Comparison of ENCODE assay signal across 18 cellular contexts in the genomic region with DNA sequence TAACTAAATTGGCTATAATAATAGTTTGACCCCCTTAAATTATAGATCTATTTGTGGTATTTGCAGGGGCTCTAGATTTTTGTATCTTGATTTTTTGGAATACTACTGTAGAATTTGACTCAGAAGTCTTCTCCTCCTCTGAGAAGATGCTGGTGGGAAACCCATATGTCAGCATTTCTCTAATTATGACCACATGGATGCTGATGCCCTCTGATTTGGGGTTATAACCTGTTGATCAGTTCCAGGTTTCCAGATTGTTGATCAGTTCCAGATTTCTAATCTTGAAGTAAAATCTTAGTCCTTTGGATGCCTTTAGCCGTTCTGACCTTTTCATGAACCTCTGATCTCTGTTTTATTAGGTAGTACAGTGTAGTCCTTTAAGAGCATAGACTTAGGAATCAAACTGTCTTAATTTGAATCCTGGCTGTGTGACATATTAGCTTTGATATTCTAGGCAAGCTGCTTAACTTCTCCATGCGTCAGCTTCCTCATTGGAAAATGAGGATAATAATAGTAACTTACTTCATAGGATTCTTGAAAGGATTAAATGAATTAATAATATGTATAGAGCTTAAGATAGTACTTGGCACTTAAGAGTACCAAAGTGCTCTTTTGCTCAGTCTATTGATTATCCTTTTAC. TPM values are rescaled to one million over a fixed set of nuclear protein-coding genes. Genes with fewer than 3 reads are reported as not detected.
DNase-seq lines count a peak whose midpoint lies in the region; ATAC-seq, FAIRE-seq and TF ChIP-seq lines count a peak whose summit lies in the region.
"Had no signal": no experiment of that assay in that cellular context is flagged by ENCODE, and none has a peak within 500 bp of the region (broad histone marks: within the 10 kb centered on the region; RNA-seq: fewer than 3 reads in every experiment).

No MANE protein-coding gene starts in this region.

- peaks cover 2 to 6% of the 10 kb centered on the region in 2 experiments; a peak in 3 of 5 replicates for H3K36me3 ChIP-seq in HepG2 (replicated peaks in 1 of 2; ENCODE audit: control insufficient read depth in 1 of 2, insufficient read depth in 2 of 2, low read length in 2 of 2)
- no peaks in the 10 kb centered on the region for H3K36me3 ChIP-seq in right lobe of liver
- H3K36me3 ChIP-seq in endodermal cell (ENCODE audit: control insufficient read depth, insufficient read depth, low read length): peaks cover 30% of the 10 kb centered on the region
- H3K36me3 ChIP-seq in thoracic aorta: no peaks in the 10 kb centered on the region

- H3K4me1 Mint-ChIP-seq in endodermal cell: peaks cover 24% of the 10 kb centered on the region
- H3K4me1 Mint-ChIP-seq in mesothelial cell of epicardium: peaks cover 27% of the 10 kb centered on the region
- H3K4me1 Mint-ChIP-seq in CD4-positive, alpha-beta T cell (ENCODE audit: low read depth): no peaks in the 10 kb centered on the region
- H3K4me1 Mint-ChIP-seq: B cell; CD4-positive, alpha-beta memory T cell had no signal

- POLR2A ChIA-PET in HepG2 (lab: Yijun Ruan, JAX): no interaction called here
- POLR2A ChIA-PET in CD4-positive, alpha-beta T cell (lab: Charles Lee): no interaction called here

- CTCF ChIA-PET in HepG2 (lab: Yijun Ruan, JAX; ENCODE audit: low intra/inter-chr PET ratio, low total read pairs): no interaction called here
- CTCF ChIA-PET in CD4-positive, alpha-beta T cell (lab: Charles Lee): no interaction called here

- no peak overlapping the region for H2AFZ ChIP-seq in HepG2 (ENCODE audit: low read length)

- TF ChIP-seq CTCF in HepG2 (CRISPR knock-in tag; IDR thresholded peaks at IDR 0.05): no peak
- TF ChIP-seq CTCF in right lobe of liver (IDR thresholded peaks at IDR 0.05): no peak
- no peak for TF ChIP-seq CTCF in endodermal cell (conservative IDR thresholded peaks at IDR 0.05)
- TF ChIP-seq CTCF in mesothelial cell of epicardium (IDR thresholded peaks at IDR 0.05; ENCODE audit: unreplicated experiment): no peak
- TF ChIP-seq CTCF in thoracic aorta (IDR thresholded peaks at IDR 0.05): no peak
- TF ChIP-seq CTCF in CD4-positive, alpha-beta T cell (IDR thresholded peaks at IDR 0.05): no peak

- H3K27me3 Mint-ChIP-seq in endodermal cell (ENCODE audit: insufficient read depth): no peaks in the 10 kb centered on the region
- no peaks in the 10 kb centered on the region for H3K27me3 Mint-ChIP-seq in mesothelial cell of epicardium (ENCODE audit: low read depth)
- no peaks in the 10 kb centered on the region for H3K27me3 Mint-ChIP-seq in CD4-positive, alpha-beta T cell
- H3K27me3 Mint-ChIP-seq: B cell; CD4-positive, alpha-beta memory T cell; IgD-negative memory B cell had no signal

- H3K27ac Mint-ChIP-seq in endodermal cell: no peak overlapping the region
- peak overlapping the region; percentile 14 for H3K27ac Mint-ChIP-seq in mesothelial cell of epicardium
- no peak overlapping the region for H3K27ac Mint-ChIP-seq in CD4-positive, alpha-beta T cell
- H3K27ac Mint-ChIP-seq: B cell; CD4-positive, alpha-beta memory T cell had no signal

- FAIRE-seq in HepG2 (lab: Jason Lieb, UNC): no peak
- FAIRE-seq: GM12892 had no signal

- intact Hi-C loops in HepG2 (cut with micrococcal nuclease; ENCODE audit: unreplicated experiment) (no loop called here), right lobe of liver (cut with DNase I) (no loop called here)
- intact Hi-C loops in CD4-positive, alpha-beta T cell (cut with DNase I, micrococcal nuclease): no loop called here

- peaks cover 65% of the 10 kb centered on the region for H3K4me1 ChIP-seq in HepG2 (ENCODE audit: insufficient read depth, low read length)
- H3K4me1 ChIP-seq in right lobe of liver: no peaks in the 10 kb centered on the region
- H3K4me1 ChIP-seq in endodermal cell (ENCODE audit: control insufficient read depth, insufficient read depth, low read length): no peaks in the 10 kb centered on the region
- H3K4me1 ChIP-seq in thoracic aorta (ENCODE audit: control insufficient read depth in 1 of 2, low read depth in 2 of 2): peaks cover 0 to 39% of the 10 kb centered on the region in 2 donors

- H3K9me3 ChIP-seq in HepG2 (ENCODE audit: low read length) (no peaks in the 10 kb centered on the region), right lobe of liver (no peaks in the 10 kb centered on the region), endodermal cell (ENCODE audit: control insufficient read depth, low read length) (peaks cover 31% of the 10 kb centered on the region), thoracic aorta (no peaks in the 10 kb centered on the region)
- H3K9me3 ChIP-seq in CD4-positive, alpha-beta T cell (ENCODE audit: control insufficient read depth, low read length): no peaks in the 10 kb centered on the region

- H3K9ac ChIP-seq in HepG2 (ENCODE audit: insufficient read depth, low read depth, low read length): no peak overlapping the region
- H3K9ac ChIP-seq in endodermal cell (ENCODE audit: extremely low read depth, low read length, poor library complexity, severe bottlenecking): no peak overlapping the region

- no peak overlapping the region for H3K4me2 ChIP-seq in HepG2 (ENCODE audit: low read depth, low read length)

- H3K4me3 ChIP-seq in HepG2 (replicated peaks in 1 of 3; ENCODE audit: insufficient read depth in 1 of 3, low read depth in 2 of 3, low read length in 3 of 3) (no peak overlapping the region), right lobe of liver (no peak overlapping the region), endodermal cell (ENCODE audit: low read length) (peak overlapping the region; percentile 10), thoracic aorta (no peak overlapping the region)

- H4K20me1 ChIP-seq in HepG2 (ENCODE audit: insufficient read depth, low read length): peaks cover 7% of the 10 kb centered on the region

- peaks cover 14% of the 10 kb centered on the region for H3K36me3 Mint-ChIP-seq in endodermal cell (ENCODE audit: low read depth)
- H3K36me3 Mint-ChIP-seq in mesothelial cell of epicardium: peaks cover 3% of the 10 kb centered on the region
- H3K36me3 Mint-ChIP-seq in CD4-positive, alpha-beta T cell (ENCODE audit: low read depth): no peaks in the 10 kb centered on the region

- H3K27me3 ChIP-seq in HepG2 (ENCODE audit: control insufficient read depth in 1 of 2, insufficient read depth in 2 of 2, low read length in 2 of 2): no peaks in the 10 kb centered on the region
- H3K27me3 ChIP-seq in right lobe of liver: no peaks in the 10 kb centered on the region
- no peaks in the 10 kb centered on the region for H3K27me3 ChIP-seq in endodermal cell (ENCODE audit: control insufficient read depth, insufficient read depth, low read length, poor library complexity, severe bottlenecking)
- no peaks in the 10 kb centered on the region for H3K27me3 ChIP-seq in thoracic aorta (replicated peaks; ENCODE audit: insufficient read depth)
- H3K27me3 ChIP-seq in CD4-positive, alpha-beta T cell (ENCODE audit: control insufficient read depth, insufficient read depth, low read length): no peaks in the 10 kb centered on the region

- in situ Hi-C loops in HepG2 (cut with HindIII; ENCODE audit: extremely low pct_ligation_motif_present, low pct_unique_long_range_greater_than_20kb): no loop called here

- no peaks in the 10 kb centered on the region for H3K9me3 Mint-ChIP-seq in endodermal cell
- H3K9me3 Mint-ChIP-seq in mesothelial cell of epicardium: peaks cover 4% of the 10 kb centered on the region
- no peaks in the 10 kb centered on the region for H3K9me3 Mint-ChIP-seq in CD4-positive, alpha-beta T cell

- ATAC-seq in HepG2: no peak
- ATAC-seq in right lobe of liver: no peak
- ATAC-seq in thoracic aorta (ENCODE audit: insufficient number of reproducible peaks, low FRiP score, low read depth): peak; percentile 12
- no peak for ATAC-seq in HG03108 (IDR thresholded peaks at IDR 0.05; ENCODE audit: unreplicated experiment)
- no peak for ATAC-seq in CD4-positive, alpha-beta T cell (ENCODE audit: poor library complexity)

- no TSS peak for BruUV-seq in HepG2 (replicated peaks; lab: Mats Ljungman, UMichigan)

- TF ChIP-seq EP300 in HepG2 (IDR thresholded peaks at IDR 0.05; ENCODE audit: low read depth in 2 of 2, low read length in 2 of 2): no peak
- TF ChIP-seq EP300 in HepG2 (CRISPR knock-in tag; IDR thresholded peaks at IDR 0.05; ENCODE audit: borderline replicate concordance): no peak

- TF ChIP-seq POLR2A in HepG2 (IDR thresholded peaks at IDR 0.05; ENCODE audit: insufficient read depth in 1 of 2, low read depth in 2 of 2, low read length in 2 of 2) (no peak), right lobe of liver (IDR thresholded peaks at IDR 0.05) (no peak)

- no peak overlapping the region for H3K27ac ChIP-seq in HepG2 (ENCODE audit: extremely low read length, insufficient read depth, low read length)
- no peak overlapping the region for H3K27ac ChIP-seq in right lobe of liver
- H3K27ac ChIP-seq in endodermal cell (ENCODE audit: low read depth, low read length): no peak overlapping the region
- no peak overlapping the region for H3K27ac ChIP-seq in thoracic aorta
- H3K27ac ChIP-seq in CD4-positive, alpha-beta T cell (ENCODE audit: low read depth, low read length): no peak overlapping the region
- H3K27ac ChIP-seq: 22Rv1 had no signal

- H3K4me3 Mint-ChIP-seq in endodermal cell (no peak overlapping the region), mesothelial cell of epicardium (no peak overlapping the region)
- H3K4me3 Mint-ChIP-seq in CD4-positive, alpha-beta T cell: no peak overlapping the region
- H3K4me3 Mint-ChIP-seq: B cell; CD4-positive, alpha-beta memory T cell; H9; IgD-negative memory B cell had no signal

- WGBS in HepG2 (ENCODE audit: low lambda C conversion rate): 93% methylated on average over 2 of the region's 2 CpGs
- 74% methylated on average over 2 of the region's 2 CpGs for WGBS in right lobe of liver (ENCODE audit: insufficient coverage, low coverage, low lambda C conversion rate, missing lambda C conversion rate)
- 93 to 100% methylated on average over 1 to 2 of the region's 2 CpGs for WGBS in endodermal cell (ENCODE audit: insufficient coverage in 1 of 2, insufficient read length in 1 of 2), 2 experiments

- peaks cover 93% of the 10 kb centered on the region for H3K79me2 ChIP-seq in HepG2 (ENCODE audit: insufficient read depth, low read length)

- DNase-seq in HepG2 (ENCODE audit: low spot score) (no peak), right lobe of liver (no peak), endodermal cell (no peak), mesothelial cell of epicardium (ENCODE audit: low spot score in 2 of 2, unreplicated experiment in 2 of 2) (no peak), thoracic aorta (ENCODE audit: low spot score) (no peak)
- DNase-seq in CD4-positive, alpha-beta T cell: no peak
- DNase-seq in activated CD4-positive, alpha-beta T cell treated with anti-CD3 and anti-CD28 coated beads for 4 hours: no peak
- DNase-seq: ACHN; C1 segment of cervical spinal cord; CD4-positive, alpha-beta memory T cell; DMS79; GOT3; H9 had no signal

- no peak for TF ChIP-seq RAD21 in HepG2 (CRISPR knock-in tag; IDR thresholded peaks at IDR 0.05)

RNA-seq across cellular contexts. Expression of gene FSD1L, which starts 8.1 kb away (rescaled TPM):
- total RNA-seq in HepG2 (2016; rRNA removed; fragmentation: Illumina TruSeq; extraction: Trizol): 2.8 and 5.1 TPM in 2 replicates
- total RNA-seq in HepG2 (2016; cell fraction: cytosol; rRNA removed; fragmentation: Illumina TruSeq; extraction: Trizol; ENCODE audit: low read depth): 4.7 and 6.0 TPM in 2 replicates
- 3.0 and 5.1 TPM in 2 replicates for total RNA-seq in HepG2 (2016; cell fraction: insoluble cytoplasmic fraction; rRNA removed; fragmentation: Illumina TruSeq; extraction: Trizol)
- 2.3 and 2.5 TPM in 2 replicates for total RNA-seq in HepG2 (2016; cell fraction: membrane; rRNA removed; fragmentation: Illumina TruSeq; extraction: Trizol)
- total RNA-seq in HepG2 (2016; cell fraction: nucleus; rRNA removed; fragmentation: Illumina TruSeq; extraction: Trizol): 23.8 and 25.5 TPM in 2 replicates
- polyA plus RNA-seq in HepG2 (2011; rRNA removed): 4.1 and 4.2 TPM in 2 replicates
- polyA plus RNA-seq in HepG2 (2011; cell fraction: cytosol; rRNA removed): 0.66 and 0.76 TPM in 2 replicates
- polyA plus RNA-seq in HepG2 (2011; cell fraction: nucleus; rRNA removed): 5.8 and 9.2 TPM in 2 replicates
- polyA plus RNA-seq in HepG2 (2012): 6.1 and 6.9 TPM in 2 replicates
- polyA plus RNA-seq in HepG2 (2016; cell fraction: cytosol; fragmentation: Illumina TruSeq; extraction: Trizol; ENCODE audit: low read depth): 0.33 and 0.41 TPM in 2 replicates
- polyA plus RNA-seq in HepG2 (2016; cell fraction: insoluble cytoplasmic fraction; fragmentation: Illumina TruSeq; extraction: Trizol; ENCODE audit: low read depth): 1.8 and 2.1 TPM in 2 replicates
- polyA plus RNA-seq in HepG2 (2016; cell fraction: membrane; fragmentation: Illumina TruSeq; extraction: Trizol; ENCODE audit: low read depth): 0.48 and 0.66 TPM in 2 replicates
- 13.2 and 14.2 TPM in 2 replicates for polyA plus RNA-seq in HepG2 (2016; cell fraction: nucleus; fragmentation: Illumina TruSeq; extraction: Trizol; ENCODE audit: insufficient read depth, low read depth)
- 1.7 and 3.3 TPM in 2 replicates for polyA minus RNA-seq in HepG2 (2011; rRNA and poly(A)+ RNA removed; ENCODE audit: low replicate concordance)
- polyA minus RNA-seq in HepG2 (2011; cell fraction: cytosol; rRNA and poly(A)+ RNA removed): 1.8 and 2.5 TPM in 2 replicates
- 89.1 and 107 TPM in 2 replicates for polyA minus RNA-seq in HepG2 (2011; cell fraction: nucleus; rRNA and poly(A)+ RNA removed)
- 1 to 10 TPM in 5 of 6 experiments, under 1 TPM in 1; 0.46 to 2.0 (median 1.3) TPM for total RNA-seq in right lobe of liver
- 10 to 100 TPM; 13.4 to 14.3 TPM for total RNA-seq in endodermal cell
- 12.8 TPM for polyA plus RNA-seq in endodermal cell (2013, experiment 1 of 2)
- polyA plus RNA-seq in endodermal cell (2013, experiment 2 of 2): 16.8 TPM
- 9.1 to 11.0 TPM (median 10.6 TPM) in 3 replicates for total RNA-seq in mesothelial cell of epicardium
- total RNA-seq in thoracic aorta: 1 to 10 TPM; 3.5 to 5.1 TPM
- total RNA-seq in CD4-positive, alpha-beta T cell: under 1 TPM; 0.38 to 0.56 TPM
